In genomic region chr20:2691663-2692035, GRCh38 we compare ENCODE assay signal across 9 cellular contexts. TPM values are rescaled to one million over a fixed set of nuclear protein-coding genes. Genes with fewer than 3 reads are reported as not detected.
DNase-seq lines count a peak whose midpoint lies in the region; ATAC-seq and TF ChIP-seq lines count a peak whose summit lies in the region.
"Had no signal": no experiment of that assay in that cellular context is flagged by ENCODE, and none has a peak within 500 bp of the region (broad histone marks: within the 10 kb centered on the region; RNA-seq: fewer than 3 reads in every experiment).

No MANE protein-coding gene starts in this region.

- TF ChIP-seq CTCF in GM13976 (IDR thresholded peaks at IDR 0.05; ENCODE audit: borderline replicate concordance, control extremely low read depth, extremely low read depth, insufficient read depth, missing control alignments) (no peak), VCaP (conservative IDR thresholded peaks at IDR 0.05) (no peak)

- H3K9ac ChIP-seq in skeletal muscle satellite cell (ENCODE audit: low read depth, low read length) = no peak overlapping the region

- peak; percentile 28 for DNase-seq in GM13976 (ENCODE audit: low spot score)
- peak; percentile 13 for DNase-seq in globus pallidus (ENCODE audit: low spot score)
- no peak for DNase-seq in SK-N-DZ (ENCODE audit: low spot score)
- DNase-seq: NK-92 treated with Interleukin-12 subunit alpha and Interleukin-12 subunit beta, amount 100 ng/mL, for 24 hours had no signal

- in situ Hi-C loops in GM13976 (cut with MboI; ENCODE audit: low sequenced_read_pairs, unreplicated experiment) = no loop called here

- peaks cover 5% of the 10 kb centered on the region for H3K4me1 ChIP-seq in skeletal muscle satellite cell (ENCODE audit: control insufficient read depth, insufficient read depth, low read length)

- H3K9me3 ChIP-seq in skeletal muscle satellite cell (replicated peaks; ENCODE audit: low read length) = no peaks in the 10 kb centered on the region

- no peak overlapping the region for H3K4me3 ChIP-seq in skeletal muscle satellite cell (ENCODE audit: low read length)

- peak overlapping the region; percentile 62; the same call in 1 of the 2 replicates for H3K27ac ChIP-seq in VCaP

- peaks cover 83% of the 10 kb centered on the region for H3K27me3 ChIP-seq in skeletal muscle satellite cell (ENCODE audit: control insufficient read depth, insufficient read depth, low read length)

- no peak for ATAC-seq in HG03565 (IDR thresholded peaks at IDR 0.05; ENCODE audit: unreplicated experiment)
- ATAC-seq in HG03460 (IDR thresholded peaks at IDR 0.05; ENCODE audit: unreplicated experiment) = no peak
- no peak for ATAC-seq in GM18519 (IDR thresholded peaks at IDR 0.05; ENCODE audit: low FRiP score, unreplicated experiment)

- no peaks in the 10 kb centered on the region for H3K36me3 ChIP-seq in skeletal muscle satellite cell (ENCODE audit: insufficient read depth, low read length)

- peak overlapping the region; percentile 73 for H3K4me2 ChIP-seq in skeletal muscle satellite cell (ENCODE audit: low read length)

RNA-seq across cellular contexts. Expression of gene EBF4, which starts 0.9 kb away (rescaled TPM):
- not detected in 2 replicates for total RNA-seq in skeletal muscle satellite cell (2012; rRNA removed)
- 18.6 and 24.6 TPM in 2 replicates for polyA plus RNA-seq in SK-N-DZ (2014; cell fraction: cytosol; rRNA removed)
- polyA plus RNA-seq in SK-N-DZ (2014; cell fraction: nucleus; rRNA removed) = 120 and 146 TPM in 2 replicates

RNA-seq across cellular contexts. Expression of gene IDH3B, which starts 27.6 kb away (rescaled TPM):
- 79.9 and 86.9 TPM in 2 replicates for total RNA-seq in skeletal muscle satellite cell (2012; rRNA removed)
- 222 and 231 TPM in 2 replicates for polyA plus RNA-seq in SK-N-DZ (2014; cell fraction: cytosol; rRNA removed)
- 452 and 535 TPM in 2 replicates for polyA plus RNA-seq in SK-N-DZ (2014; cell fraction: nucleus; rRNA removed)

RNA-seq across cellular contexts. Expression of gene NOP56, which starts 39.2 kb away (rescaled TPM):
- 209 and 212 TPM in 2 replicates for total RNA-seq in skeletal muscle satellite cell (2012; rRNA removed)
- polyA plus RNA-seq in SK-N-DZ (2014; cell fraction: cytosol; rRNA removed) = 390 and 441 TPM in 2 replicates
- 1,635 and 2,094 TPM in 2 replicates for polyA plus RNA-seq in SK-N-DZ (2014; cell fraction: nucleus; rRNA removed)
